17 cellular contexts compared by ENCODE assay signal in the genomic region with DNA sequence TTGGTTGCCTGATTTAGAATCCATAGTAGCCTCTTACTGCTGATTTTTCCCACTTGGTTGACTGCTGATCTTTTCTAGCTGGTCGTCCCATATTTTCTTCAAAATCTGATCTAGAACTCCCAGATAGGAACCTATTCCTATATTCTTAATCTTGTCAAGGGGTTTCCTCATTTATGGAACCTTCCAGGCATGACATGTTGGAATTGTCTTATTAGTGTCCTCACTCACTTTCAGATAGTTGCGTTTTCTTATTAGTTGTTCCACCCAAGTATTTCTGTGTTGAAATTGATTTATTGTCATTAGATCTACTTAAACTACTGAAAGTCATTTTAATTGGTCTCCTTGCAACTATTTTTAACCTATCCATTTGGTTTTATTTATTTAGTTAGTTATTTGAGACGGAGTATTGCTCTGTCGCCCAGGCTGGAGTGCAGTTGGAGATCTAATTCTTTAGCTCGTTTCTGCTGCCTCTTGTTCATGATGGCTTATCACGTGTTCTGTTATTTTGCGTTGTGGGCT. TPM values are rescaled to one million over a fixed set of nuclear protein-coding genes. Genes with fewer than 3 reads are reported as not detected.
DNase-seq lines count a peak whose midpoint lies in the region; ATAC-seq, FAIRE-seq and TF ChIP-seq lines count a peak whose summit lies in the region.
"Had no signal": no experiment of that assay in that cellular context is flagged by ENCODE, and none has a peak within 500 bp of the region (broad histone marks: within the 10 kb centered on the region; RNA-seq: fewer than 3 reads in every experiment).

No MANE protein-coding gene starts in this region.

- no peak for TF ChIP-seq CTCF in A549 (IDR thresholded peaks at IDR 0.05)
- no peak for TF ChIP-seq CTCF in HCT116 (IDR thresholded peaks at IDR 0.05 in 2 of 3, conservative IDR thresholded peaks at IDR 0.05 in 1 of 3; ENCODE audit: borderline replicate concordance in 1 of 3, insufficient read depth in 1 of 3, low read depth in 2 of 3, low read length in 2 of 3)
- no peak for TF ChIP-seq CTCF in Panc1 (IDR thresholded peaks at IDR 0.05)
- no peak for TF ChIP-seq CTCF in D721Med (IDR thresholded peaks at IDR 0.05; ENCODE audit: insufficient read depth, missing control alignments)

- no peak overlapping the region for H3K23ac ChIP-seq in mesendoderm (ENCODE audit: low read length)

- peaks cover 4% of the 10 kb centered on the region for H3K79me1 ChIP-seq in mesendoderm (ENCODE audit: low read length)

- H3K9ac ChIP-seq in HCT116 (ENCODE audit: low read length) = no peak overlapping the region
- H3K9ac ChIP-seq in mesendoderm (ENCODE audit: low read length) = no peak overlapping the region

- H3K79me2 ChIP-seq in HCT116 (ENCODE audit: insufficient read depth, low read length) (peaks cover 100% of the 10 kb centered on the region), mesendoderm (ENCODE audit: control insufficient read depth, insufficient read depth, low read length) (peaks cover 48% of the 10 kb centered on the region)

- peak overlapping the region; percentile 11; the same call in 1 of the 3 replicates for H3K4me3 ChIP-seq in A549
- H3K4me3 ChIP-seq in HCT116 (replicated peaks in 1 of 2; ENCODE audit: low read depth in 1 of 2, low read length in 2 of 2) = no peak overlapping the region
- 0 out of 4 replicates have a peak overlapping the region, but pooled peaks of 1 of the 2 experiments have one; percentile 8 for H3K4me3 ChIP-seq in Panc1 (ENCODE audit: low read depth in 2 of 2, low read length in 2 of 2)
- H3K4me3 ChIP-seq in mesendoderm (ENCODE audit: low read length) = no peak overlapping the region

- H3K9me2 ChIP-seq in HCT116 (ENCODE audit: insufficient read depth) = no peaks in the 10 kb centered on the region

- ATAC-seq in A549 (no peak; a peak in 1 of 6 replicates), HCT116 (no peak), Panc1 (0 out of 2 replicates have a peak, but pooled peaks have one; percentile 14)

- no peak for TF ChIP-seq RAD21 in A549 (conservative IDR thresholded peaks at IDR 0.05 in 1 of 2, IDR thresholded peaks at IDR 0.05 in 1 of 2)
- no peak for TF ChIP-seq RAD21 in HCT116 (IDR thresholded peaks at IDR 0.05; ENCODE audit: low read depth)

- H2AK5ac ChIP-seq in mesendoderm (ENCODE audit: low read length) = no peak overlapping the region

- H4K8ac ChIP-seq in mesendoderm (ENCODE audit: low read depth, low read length) = no peak overlapping the region

- H3K27ac ChIP-seq in A549 (peak overlapping the region; percentile 39 to 81), HCT116 (ENCODE audit: low read depth, low read length) (peak overlapping the region; percentile 14; the same call in 1 of the 2 replicates), Panc1 (ENCODE audit: low read length) (peak overlapping the region; percentile 92), mesendoderm (ENCODE audit: low read depth, low read length) (no peak overlapping the region)

- 0 out of 2 replicates have a peak, but pooled peaks cover 4% of the 10 kb centered on the region for H4K20me1 ChIP-seq in HCT116 (ENCODE audit: insufficient read depth)

- H2BK15ac ChIP-seq in mesendoderm (replicated peaks; ENCODE audit: low read depth) = peak overlapping the region; percentile 57

- DNase-seq in A549 (ENCODE audit: low read depth in 1 of 2, low spot score in 1 of 2) = no peak
- DNase-seq in HCT116 (ENCODE audit: low read depth, low spot score) = no peak
- no peak for DNase-seq in Panc1 (ENCODE audit: low read depth, low spot score)
- no peak for DNase-seq in mesendoderm
- no peak for DNase-seq in D721Med (ENCODE audit: insufficient read length, low spot score)
- DNase-seq in stimulated activated CD8-positive, alpha-beta memory T cell treated with anti-CD3 and anti-CD28 coated beads, Interleukin-4, amount 100 ng/mL, for 48 hours = no peak
- no peak for DNase-seq in iPS-NIHi11 (ENCODE audit: low spot score)
- DNase-seq in C1 segment of cervical spinal cord (lab: John Stamatoyannopoulos, UW) = no peak
- DNase-seq: AML-193; CD4-positive, CD25-positive, alpha-beta regulatory T cell; DMS79 treated with DMSO at 0.1 percent for 48 hours; GDM1; NCI-H1417 treated with DMSO at 0.1 percent for 48 hours; NCI-H2081 treated with DMSO at 0.1 percent for 48 hours; NCI-H82; SIG-M5 had no signal

- no peaks in the 10 kb centered on the region for H3K27me3 ChIP-seq in HCT116 (ENCODE audit: insufficient read depth, low read length)
- H3K27me3 ChIP-seq in Panc1 (ENCODE audit: control insufficient read depth, insufficient read depth, low read length) = no peaks in the 10 kb centered on the region
- H3K27me3 ChIP-seq in mesendoderm (ENCODE audit: insufficient read depth, low read length, poor library complexity) = no peaks in the 10 kb centered on the region

- no peak overlapping the region for H2AFZ ChIP-seq in HCT116 (ENCODE audit: low read depth, low read length, poor library complexity, severe bottlenecking)

- peak overlapping the region; percentile 75 for H3K18ac ChIP-seq in mesendoderm (ENCODE audit: low read length)

- peak; percentile 23 for FAIRE-seq in A549 (lab: Jason Lieb, UNC)
- FAIRE-seq in D721Med (lab: Jason Lieb, UNC) = no peak
- FAIRE-seq: H1 had no signal

- no peak overlapping the region for H2BK5ac ChIP-seq in mesendoderm (ENCODE audit: low read length)

- no peak overlapping the region for H3K56ac ChIP-seq in mesendoderm (ENCODE audit: low read length)

- no peaks in the 10 kb centered on the region for H3K36me3 ChIP-seq in HCT116 (ENCODE audit: control insufficient read depth in 1 of 2, insufficient read depth in 2 of 2, low read length in 2 of 2)
- peaks cover 2% of the 10 kb centered on the region; the same call in 1 of the 2 replicates for H3K36me3 ChIP-seq in Panc1 (ENCODE audit: control insufficient read depth, insufficient read depth, low read length)
- no peaks in the 10 kb centered on the region for H3K36me3 ChIP-seq in mesendoderm (ENCODE audit: control insufficient read depth, insufficient read depth, low read length)

- BruUV-seq in HCT116 (replicated peaks; lab: Mats Ljungman, UMichigan) (no TSS peak), Panc1 (replicated peaks; lab: Mats Ljungman, UMichigan) (no TSS peak)

- POLR2A ChIA-PET in A549 (lab: Yijun Ruan, JAX) (no interaction called here), HCT116 (lab: Charles Lee) (no interaction called here), Panc1 (lab: Charles Lee) (no interaction called here)

- H3K4me1 ChIP-seq in A549 (peaks cover 92% of the 10 kb centered on the region), HCT116 (ENCODE audit: control insufficient read depth in 1 of 2, insufficient read depth in 2 of 2, low read length in 2 of 2) (peaks cover 71 to 77% of the 10 kb centered on the region in 2 experiments), Panc1 (ENCODE audit: control insufficient read depth, insufficient read depth, low read length) (peaks cover 96% of the 10 kb centered on the region), mesendoderm (ENCODE audit: control insufficient read depth, low read depth, low read length) (peaks cover 8% of the 10 kb centered on the region)

- no peak overlapping the region for H4K5ac ChIP-seq in mesendoderm (ENCODE audit: low read length)

- intact Hi-C loops in HCT116 (cut with micrococcal nuclease) (no loop called here), Panc1 (cut with micrococcal nuclease; ENCODE audit: unreplicated experiment) (no loop called here)

- no peak for TF ChIP-seq EP300 in A549 (IDR thresholded peaks at IDR 0.05)

- no peak overlapping the region for H2BK120ac ChIP-seq in mesendoderm (ENCODE audit: low read depth, low read length)

- RAD21 ChIA-PET in HCT116 (lab: Charles Lee; ENCODE audit: low non-redundant PET in 1 of 2, low total read pairs in 2 of 2, uncharacterized antibody in 2 of 2, unreplicated experiment in 2 of 2) = no interaction called here

- WGBS in A549 (ENCODE audit: missing lambda C conversion rate) = 64% methylated on average over 7 of the region's 7 CpGs
- WGBS in mesendoderm (ENCODE audit: extremely low coverage, insufficient coverage, low lambda C conversion rate) = no CpG with 5 or more reads among the region's 7 CpGs

- H3K4me2 ChIP-seq in A549 = peak overlapping the region; percentile 74
- H3K4me2 ChIP-seq in HCT116 (ENCODE audit: low read length) = peak overlapping the region; percentile 57
- no peak overlapping the region for H3K4me2 ChIP-seq in mesendoderm (ENCODE audit: low read length)

- H3K9me3 ChIP-seq in A549 (no peaks in the 10 kb centered on the region), HCT116 (ENCODE audit: control insufficient read depth in 1 of 2, insufficient read depth in 1 of 2, low read depth in 1 of 2, low read length in 2 of 2) (no peaks in the 10 kb centered on the region), Panc1 (ENCODE audit: control insufficient read depth, insufficient read depth, low read depth, low read length) (no peaks in the 10 kb centered on the region)

- TF ChIP-seq POLR2A in A549 (IDR thresholded peaks at IDR 0.05; ENCODE audit: low read length) (no peak), HCT116 (IDR thresholded peaks at IDR 0.05; ENCODE audit: borderline replicate concordance, extremely low read depth, insufficient read depth, insufficient read length) (no peak)

- no peak overlapping the region for H3K4ac ChIP-seq in mesendoderm (ENCODE audit: low read depth, low read length)

- CTCF ChIA-PET in A549 (lab: Yijun Ruan, JAX) (interaction anchor here (0.9 to 1.8 kb wide), 3 partner anchors 17 to 287 kb away, joined by 3 to 4 read pairs (median 4); no protein-coding TSS in a partner anchor), HCT116 (lab: Charles Lee) (no interaction called here), Panc1 (lab: Charles Lee) (no interaction called here)

- in situ Hi-C loops in Panc1 (cut with HindIII; ENCODE audit: low pct_unique_long_range_greater_than_20kb, low sequenced_read_pairs) = no loop called here

TF ChIP-seq in A549, 52 proteins besides CTCF, POLR2A, EP300 and RAD21 (continues in another document):
- TF ChIP-seq EHF (CRISPR knock-in tag; IDR thresholded peaks at IDR 0.05) = no peak

TF ChIP-seq in HCT116, 20 proteins besides CTCF, POLR2A, EP300 and RAD21:
- TF ChIP-seq, protein P1, sequence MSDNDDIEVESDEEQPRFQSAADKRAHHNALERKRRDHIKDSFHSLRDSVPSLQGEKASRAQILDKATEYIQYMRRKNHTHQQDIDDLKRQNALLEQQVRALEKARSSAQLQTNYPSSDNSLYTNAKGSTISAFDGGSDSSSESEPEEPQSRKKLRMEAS (IDR thresholded peaks at IDR 0.05) = no peak

RNA-seq across cellular contexts. Expression of a gene that starts 25.0 kb away (rescaled TPM):
- polyA plus RNA-seq in A549 (2011; rRNA removed) = 118 and 233 TPM in 2 replicates
- polyA plus RNA-seq in A549 (2012; cell fraction: cytosol; rRNA removed) = 21.8 and 27.5 TPM in 2 replicates
- 19.7 and 27.1 TPM in 2 replicates for polyA plus RNA-seq in A549 (2012; cell fraction: nucleus; rRNA removed)
- polyA plus RNA-seq in A549 (2017; fragmentation: RNase III; extraction: RNeasy Plus Mini Kit Qiagen cat#74134 plus additional on column Dnase treatment) = 153 to 158 TPM (median 157 TPM) in 3 replicates
- 36.4 and 36.9 TPM in 2 replicates for polyA minus RNA-seq in A549 (2011; rRNA and poly(A)+ RNA removed)
- total RNA-seq in HCT116 (2021; ENCODE audit: unreplicated experiment) = 105 TPM
- 36.2 and 41.3 TPM in 2 replicates for polyA plus RNA-seq in HCT116 (2012)
- total RNA-seq in Panc1 (2021; ENCODE audit: unreplicated experiment) = 310 TPM
- polyA plus RNA-seq in Panc1 (2012; ENCODE audit: insufficient read length) = 139 TPM
- 177 TPM for polyA plus RNA-seq in mesendoderm (2013, experiment 1 of 2)
- 176 TPM for polyA plus RNA-seq in mesendoderm (2013, experiment 2 of 2)
